ENCODE assay signal across 1 cellular context in the genomic region with DNA sequence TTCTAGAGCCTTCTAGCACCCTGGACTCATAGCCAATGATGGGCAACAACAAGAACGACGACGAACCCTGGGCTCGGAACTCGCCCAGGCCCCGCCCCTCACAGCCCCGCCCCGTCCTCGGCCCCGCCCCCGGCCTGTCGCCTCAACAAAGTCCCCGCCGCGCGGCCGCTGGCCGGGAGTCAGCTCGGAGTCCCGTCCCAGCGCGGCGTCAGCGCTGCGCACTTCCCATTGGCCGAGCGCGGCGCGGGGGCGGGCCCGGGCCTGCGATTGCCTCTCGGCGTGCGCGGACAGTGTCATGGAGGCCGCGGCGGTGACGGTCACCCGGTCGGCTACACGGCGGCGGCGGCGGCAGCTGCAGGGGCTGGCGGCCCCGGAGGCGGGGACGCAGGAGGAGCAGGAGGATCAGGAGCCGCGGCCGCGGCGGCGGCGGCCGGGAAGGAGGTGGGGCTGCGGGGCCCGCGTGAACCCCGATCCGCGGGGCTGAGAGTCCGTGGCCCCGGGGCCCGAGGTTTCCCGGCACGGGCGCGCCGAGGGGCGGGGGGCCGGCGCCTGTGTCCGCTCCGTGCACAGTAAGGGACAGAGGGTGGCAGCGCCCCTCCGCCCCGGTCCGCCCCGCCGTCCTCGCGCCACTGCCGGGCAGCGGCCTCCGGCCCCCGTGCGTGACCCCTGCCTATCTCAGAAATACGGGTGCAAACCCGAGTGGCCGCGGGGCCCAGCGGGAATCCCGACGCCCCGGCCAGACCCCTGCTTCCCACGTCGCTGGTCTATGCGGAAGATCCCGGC.
TF ChIP-seq lines count a peak whose summit lies in the region.

A gene with protein sequence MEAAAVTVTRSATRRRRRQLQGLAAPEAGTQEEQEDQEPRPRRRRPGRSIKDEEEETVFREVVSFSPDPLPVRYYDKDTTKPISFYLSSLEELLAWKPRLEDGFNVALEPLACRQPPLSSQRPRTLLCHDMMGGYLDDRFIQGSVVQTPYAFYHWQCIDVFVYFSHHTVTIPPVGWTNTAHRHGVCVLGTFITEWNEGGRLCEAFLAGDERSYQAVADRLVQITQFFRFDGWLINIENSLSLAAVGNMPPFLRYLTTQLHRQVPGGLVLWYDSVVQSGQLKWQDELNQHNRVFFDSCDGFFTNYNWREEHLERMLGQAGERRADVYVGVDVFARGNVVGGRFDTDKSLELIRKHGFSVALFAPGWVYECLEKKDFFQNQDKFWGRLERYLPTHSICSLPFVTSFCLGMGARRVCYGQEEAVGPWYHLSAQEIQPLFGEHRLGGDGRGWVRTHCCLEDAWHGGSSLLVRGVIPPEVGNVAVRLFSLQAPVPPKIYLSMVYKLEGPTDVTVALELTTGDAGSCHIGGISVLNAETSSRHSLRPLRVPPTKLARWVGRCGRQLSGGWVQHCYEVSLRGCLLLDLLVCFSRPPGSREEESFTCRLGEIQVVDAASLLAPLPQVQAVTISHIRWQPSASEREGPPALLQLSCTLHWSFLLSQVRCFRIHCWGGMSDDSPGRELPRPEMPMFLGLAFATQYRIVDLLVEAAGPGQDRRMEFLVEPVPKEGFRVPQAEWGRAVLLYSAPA (plus strand): TSS at position 175 of the 783 bp plus-strand sequence. CDS start 121 bp downstream, at position 296.

TF ChIP-seq in HEK293, 187 proteins besides CTCF, POLR2A, EP300 and RAD21 (continued from another document):
- TF ChIP-seq ZNF148 (tag by site-specific recombination; IDR thresholded peaks at IDR 0.05; ENCODE audit: borderline replicate concordance) (no peak), ZNF223 (tag by site-specific recombination; IDR thresholded peaks at IDR 0.05) (no peak), KLF1 (tag by site-specific recombination; IDR thresholded peaks at IDR 0.05) (no peak), ZBTB48 (tag by site-specific recombination; IDR thresholded peaks at IDR 0.05) (no peak), ZNF354C (tag by site-specific recombination; IDR thresholded peaks at IDR 0.05; ENCODE audit: borderline replicate concordance, low read depth) (no peak), ZNF560 (tag by site-specific recombination; IDR thresholded peaks at IDR 0.05; ENCODE audit: borderline replicate concordance) (no peak), PRDM10 (tag by site-specific recombination; IDR thresholded peaks at IDR 0.05) (no peak), ZNF433 (tag by site-specific recombination; IDR thresholded peaks at IDR 0.05; ENCODE audit: low read depth) (no peak), KLF9 (tag by site-specific recombination; IDR thresholded peaks at IDR 0.05; ENCODE audit: low read depth) (0 out of 2 replicates have a peak, but pooled peaks have one; percentile 25), ZBTB49 (tag by site-specific recombination; IDR thresholded peaks at IDR 0.05; ENCODE audit: low read depth) (no peak), SP2 (tag by site-specific recombination; IDR thresholded peaks at IDR 0.05) (peak; percentile 66), KLF10 (tag by site-specific recombination; IDR thresholded peaks at IDR 0.05) (0 out of 2 replicates have a peak, but pooled peaks have one; percentile 29), KLF7 (tag by site-specific recombination; IDR thresholded peaks at IDR 0.05; ENCODE audit: borderline replicate concordance) (no peak), KLF8 (tag by site-specific recombination; IDR thresholded peaks at IDR 0.05) (no peak), ZNF776 (tag by site-specific recombination; IDR thresholded peaks at IDR 0.05; ENCODE audit: borderline replicate concordance) (no peak), HOXA7 (CRISPR knock-in tag; IDR thresholded peaks at IDR 0.05; ENCODE audit: borderline replicate concordance) (no peak), ZNF660 (tag by site-specific recombination; IDR thresholded peaks at IDR 0.05) (peak; percentile 64; the same call in 1 of the 2 replicates), ZNF768 (tag by site-specific recombination; IDR thresholded peaks at IDR 0.05) (no peak), ZNF76 (tag by site-specific recombination; IDR thresholded peaks at IDR 0.05; ENCODE audit: borderline replicate concordance, low read depth) (no peak), ZNF239 (tag by site-specific recombination; IDR thresholded peaks at IDR 0.05) (no peak), ZNF16 (tag by site-specific recombination; IDR thresholded peaks at IDR 0.05; ENCODE audit: low read depth) (no peak), ZNF202 (tag by site-specific recombination; IDR thresholded peaks at IDR 0.05; ENCODE audit: borderline replicate concordance) (no peak), MZF1 (tag by site-specific recombination; IDR thresholded peaks at IDR 0.05; ENCODE audit: borderline replicate concordance) (no peak), SCRT2 (tag by site-specific recombination; IDR thresholded peaks at IDR 0.05) (no peak), ZSCAN5A (tag by site-specific recombination; IDR thresholded peaks at IDR 0.05) (no peak), ZXDB (tag by site-specific recombination; IDR thresholded peaks at IDR 0.05) (no peak)
- TF ChIP-seq, protein P1, sequence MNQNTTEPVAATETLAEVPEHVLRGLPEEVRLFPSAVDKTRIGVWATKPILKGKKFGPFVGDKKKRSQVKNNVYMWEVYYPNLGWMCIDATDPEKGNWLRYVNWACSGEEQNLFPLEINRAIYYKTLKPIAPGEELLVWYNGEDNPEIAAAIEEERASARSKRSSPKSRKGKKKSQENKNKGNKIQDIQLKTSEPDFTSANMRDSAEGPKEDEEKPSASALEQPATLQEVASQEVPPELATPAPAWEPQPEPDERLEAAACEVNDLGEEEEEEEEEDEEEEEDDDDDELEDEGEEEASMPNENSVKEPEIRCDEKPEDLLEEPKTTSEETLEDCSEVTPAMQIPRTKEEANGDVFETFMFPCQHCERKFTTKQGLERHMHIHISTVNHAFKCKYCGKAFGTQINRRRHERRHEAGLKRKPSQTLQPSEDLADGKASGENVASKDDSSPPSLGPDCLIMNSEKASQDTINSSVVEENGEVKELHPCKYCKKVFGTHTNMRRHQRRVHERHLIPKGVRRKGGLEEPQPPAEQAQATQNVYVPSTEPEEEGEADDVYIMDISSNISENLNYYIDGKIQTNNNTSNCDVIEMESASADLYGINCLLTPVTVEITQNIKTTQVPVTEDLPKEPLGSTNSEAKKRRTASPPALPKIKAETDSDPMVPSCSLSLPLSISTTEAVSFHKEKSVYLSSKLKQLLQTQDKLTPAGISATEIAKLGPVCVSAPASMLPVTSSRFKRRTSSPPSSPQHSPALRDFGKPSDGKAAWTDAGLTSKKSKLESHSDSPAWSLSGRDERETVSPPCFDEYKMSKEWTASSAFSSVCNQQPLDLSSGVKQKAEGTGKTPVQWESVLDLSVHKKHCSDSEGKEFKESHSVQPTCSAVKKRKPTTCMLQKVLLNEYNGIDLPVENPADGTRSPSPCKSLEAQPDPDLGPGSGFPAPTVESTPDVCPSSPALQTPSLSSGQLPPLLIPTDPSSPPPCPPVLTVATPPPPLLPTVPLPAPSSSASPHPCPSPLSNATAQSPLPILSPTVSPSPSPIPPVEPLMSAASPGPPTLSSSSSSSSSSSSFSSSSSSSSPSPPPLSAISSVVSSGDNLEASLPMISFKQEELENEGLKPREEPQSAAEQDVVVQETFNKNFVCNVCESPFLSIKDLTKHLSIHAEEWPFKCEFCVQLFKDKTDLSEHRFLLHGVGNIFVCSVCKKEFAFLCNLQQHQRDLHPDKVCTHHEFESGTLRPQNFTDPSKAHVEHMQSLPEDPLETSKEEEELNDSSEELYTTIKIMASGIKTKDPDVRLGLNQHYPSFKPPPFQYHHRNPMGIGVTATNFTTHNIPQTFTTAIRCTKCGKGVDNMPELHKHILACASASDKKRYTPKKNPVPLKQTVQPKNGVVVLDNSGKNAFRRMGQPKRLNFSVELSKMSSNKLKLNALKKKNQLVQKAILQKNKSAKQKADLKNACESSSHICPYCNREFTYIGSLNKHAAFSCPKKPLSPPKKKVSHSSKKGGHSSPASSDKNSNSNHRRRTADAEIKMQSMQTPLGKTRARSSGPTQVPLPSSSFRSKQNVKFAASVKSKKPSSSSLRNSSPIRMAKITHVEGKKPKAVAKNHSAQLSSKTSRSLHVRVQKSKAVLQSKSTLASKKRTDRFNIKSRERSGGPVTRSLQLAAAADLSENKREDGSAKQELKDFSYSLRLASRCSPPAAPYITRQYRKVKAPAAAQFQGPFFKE (tag by site-specific recombination; IDR thresholded peaks at IDR 0.05; ENCODE audit: borderline replicate concordance), result no peak
- TF ChIP-seq, protein P2, sequence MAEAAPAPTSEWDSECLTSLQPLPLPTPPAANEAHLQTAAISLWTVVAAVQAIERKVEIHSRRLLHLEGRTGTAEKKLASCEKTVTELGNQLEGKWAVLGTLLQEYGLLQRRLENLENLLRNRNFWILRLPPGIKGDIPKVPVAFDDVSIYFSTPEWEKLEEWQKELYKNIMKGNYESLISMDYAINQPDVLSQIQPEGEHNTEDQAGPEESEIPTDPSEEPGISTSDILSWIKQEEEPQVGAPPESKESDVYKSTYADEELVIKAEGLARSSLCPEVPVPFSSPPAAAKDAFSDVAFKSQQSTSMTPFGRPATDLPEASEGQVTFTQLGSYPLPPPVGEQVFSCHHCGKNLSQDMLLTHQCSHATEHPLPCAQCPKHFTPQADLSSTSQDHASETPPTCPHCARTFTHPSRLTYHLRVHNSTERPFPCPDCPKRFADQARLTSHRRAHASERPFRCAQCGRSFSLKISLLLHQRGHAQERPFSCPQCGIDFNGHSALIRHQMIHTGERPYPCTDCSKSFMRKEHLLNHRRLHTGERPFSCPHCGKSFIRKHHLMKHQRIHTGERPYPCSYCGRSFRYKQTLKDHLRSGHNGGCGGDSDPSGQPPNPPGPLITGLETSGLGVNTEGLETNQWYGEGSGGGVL (tag by site-specific recombination; IDR thresholded peaks at IDR 0.05), result no peak
- TF ChIP-seq, protein P3, sequence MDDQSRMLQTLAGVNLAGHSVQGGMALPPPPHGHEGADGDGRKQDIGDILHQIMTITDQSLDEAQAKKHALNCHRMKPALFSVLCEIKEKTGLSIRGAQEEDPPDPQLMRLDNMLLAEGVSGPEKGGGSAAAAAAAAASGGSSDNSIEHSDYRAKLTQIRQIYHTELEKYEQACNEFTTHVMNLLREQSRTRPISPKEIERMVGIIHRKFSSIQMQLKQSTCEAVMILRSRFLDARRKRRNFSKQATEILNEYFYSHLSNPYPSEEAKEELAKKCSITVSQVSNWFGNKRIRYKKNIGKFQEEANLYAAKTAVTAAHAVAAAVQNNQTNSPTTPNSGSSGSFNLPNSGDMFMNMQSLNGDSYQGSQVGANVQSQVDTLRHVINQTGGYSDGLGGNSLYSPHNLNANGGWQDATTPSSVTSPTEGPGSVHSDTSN (CRISPR knock-in tag; IDR thresholded peaks at IDR 0.05), result no peak
